28 cellular contexts compared by ENCODE assay signal in genomic region chr14:103857256-103857655, GRCh38.
"Had no signal": no experiment of that assay in that cellular context is flagged by ENCODE, and none has a peak within 500 bp of the region (broad histone marks: within the 10 kb centered on the region; RNA-seq: fewer than 3 reads in every experiment).

No MANE protein-coding gene starts in this region.

- H3K9me3 ChIP-seq: esophagus squamous epithelium, pancreas, right lobe of liver, testis, tibial nerve, upper lobe of left lung, uterus had no signal

- H3K27ac ChIP-seq: coronary artery, neural progenitor cell, pancreas, right lobe of liver, testis, tibial nerve, uterus had no signal

- H3K4me2 ChIP-seq: neural progenitor cell had no signal

- FAIRE-seq: pancreas, small intestine had no signal

- H3K9ac ChIP-seq: neural progenitor cell had no signal

- H3K4me1 ChIP-seq: right lobe of liver, uterus had no signal

- H2AFZ ChIP-seq: neural progenitor cell had no signal

- ATAC-seq: left ventricle myocardium superior; naive thymus-derived CD4-positive, alpha-beta T cell; pancreas; right lobe of liver had no signal

- H3K27me3 ChIP-seq: esophagus squamous epithelium, neural progenitor cell, pancreas, right lobe of liver, testis, tibial nerve, upper lobe of left lung, uterus had no signal

- DNase-seq: dermis blood vessel endothelial cell; effector memory CD4-positive, alpha-beta T cell; erythroblast; esophagus squamous epithelium; foreskin melanocyte; glutamatergic neuron; hypothalamus; immature natural killer cell; islet precursor cell; naive thymus-derived CD4-positive, alpha-beta T cell; occipital lobe; small intestine; stimulated activated CD4-positive, alpha-beta T cell treated with anti-CD3 and anti-CD28 coated beads, Interleukin-12 subunit alpha, Interleukin-12 subunit beta, amount 100 ng/mL, for 4 hours; stimulated activated CD4-positive, alpha-beta T cell treated with anti-CD3 and anti-CD28 coated beads, Interleukin-1b, Interleukin-23, amount 100 ng/mL, for 48 hours; stimulated activated CD4-positive, alpha-beta T cell treated with anti-CD3 and anti-CD28 coated beads, Interleukin-4, amount 100 ng/mL, for 1 hour; stimulated activated CD8-positive, alpha-beta memory T cell treated with anti-CD3 and anti-CD28 coated beads, Interleukin-4, amount 100 ng/mL, for 48 hours; stimulated activated naive CD4-positive, alpha-beta T cell; substantia nigra; testis; upper lobe of left lung; uterus had no signal

- H3K4me3 ChIP-seq: coronary artery, esophagus squamous epithelium, lung, neural progenitor cell, pancreas, right lobe of liver, testis, tibial nerve, upper lobe of left lung, uterus had no signal

- H3K36me3 ChIP-seq: esophagus squamous epithelium, neural progenitor cell, pancreas, right lobe of liver, tibial nerve, upper lobe of left lung, uterus had no signal
